Comparison of ENCODE assay signal across 18 cellular contexts in the genomic region with DNA sequence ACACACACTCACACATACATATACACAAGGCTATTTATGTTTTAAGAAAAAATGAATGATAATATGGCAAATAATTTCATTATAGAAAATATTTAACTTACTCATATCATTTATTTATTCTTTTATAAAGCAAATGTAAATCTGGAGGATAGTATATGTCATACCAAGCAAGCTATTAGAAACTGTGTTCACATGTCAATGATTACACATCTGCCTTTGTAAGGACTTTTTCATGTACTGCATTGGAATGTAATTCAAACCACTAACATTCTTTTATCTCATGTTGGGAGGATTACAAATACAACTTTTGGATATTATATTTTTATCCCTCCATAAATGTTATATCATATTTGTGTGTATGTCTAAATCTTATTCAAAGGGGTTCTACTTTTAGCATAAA.
A peak's percentile ranks its signal among the peaks of the same experiment; 100 is the strongest.
DNase-seq lines count a peak whose midpoint lies in the region; ATAC-seq, FAIRE-seq and TF ChIP-seq lines count a peak whose summit lies in the region.
"Had no signal": no experiment of that assay in that cellular context is flagged by ENCODE, and none has a peak within 500 bp of the region (broad histone marks: within the 10 kb centered on the region; RNA-seq: fewer than 3 reads in every experiment).

No MANE protein-coding gene starts in this region.

- TF ChIP-seq CTCF in choroid plexus epithelial cell (conservative IDR thresholded peaks at IDR 0.05; ENCODE audit: low read depth, low read length), result no peak

- no peak overlapping the region for H3K4me3 Mint-ChIP-seq in activated T-cell treated with anti-CD3 and anti-CD28 coated beads, Interleukin-2, amount 50 U/mL, for 72 hours
- H3K4me3 Mint-ChIP-seq: CD4-positive, alpha-beta memory T cell; HFFc6; IgD-negative memory B cell had no signal

- H3K36me3 Mint-ChIP-seq in activated T-cell treated with anti-CD3 and anti-CD28 coated beads, Interleukin-2, amount 50 U/mL, for 72 hours (ENCODE audit: insufficient read depth in 2 of 2), result no peaks in the 10 kb centered on the region
- H3K36me3 Mint-ChIP-seq: CD4-positive, alpha-beta memory T cell had no signal

- H3K4me1 ChIP-seq in small intestine (ENCODE audit: control insufficient read depth in 2 of 2, insufficient read depth in 1 of 2, low read depth in 1 of 2, low read length in 1 of 2), result no peaks in the 10 kb centered on the region
- H3K4me1 ChIP-seq: BE2C had no signal

- FAIRE-seq in G401.6 (lab: Jason Lieb, UNC) (peak; percentile 64), small intestine (lab: Jason Lieb, UNC) (peak; percentile 5)
- FAIRE-seq: A204.1, GM12892, GM19239 had no signal

- no peak overlapping the region for H3K4me3 ChIP-seq in choroid plexus epithelial cell (ENCODE audit: low read depth, low read length)
- H3K4me3 ChIP-seq in small intestine (ENCODE audit: low read depth in 1 of 2, low read length in 2 of 2), result no peak overlapping the region

- H3K27ac ChIP-seq in small intestine (ENCODE audit: low read depth in 1 of 2, low read length in 1 of 2), result no peak overlapping the region
- H3K27ac ChIP-seq: C4-2B had no signal

- H3K4me1 Mint-ChIP-seq in activated T-cell treated with anti-CD3 and anti-CD28 coated beads, Interleukin-2, amount 50 U/mL, for 72 hours (ENCODE audit: low read depth), result no peaks in the 10 kb centered on the region
- H3K4me1 Mint-ChIP-seq: CD4-positive, alpha-beta memory T cell; IgD-negative memory B cell had no signal

- DNase-seq in NCI-H226, result peak; percentile 21
- DNase-seq in choroid plexus epithelial cell (ENCODE audit: low read depth), result peak; percentile 5
- DNase-seq in small intestine, result no peak
- no peak for DNase-seq in GM19240 (ENCODE audit: insufficient read length, low spot score)
- DNase-seq in activated T-cell treated with anti-CD3 and anti-CD28 coated beads, Interleukin-2, amount 50 U/mL, for 72 hours, result no peak
- DNase-seq: BE2C; CD4-positive, alpha-beta memory T cell; DMS79; GDM1; HCEC 1CT; HFFc6 had no signal

- H3K27me3 Mint-ChIP-seq in activated T-cell treated with anti-CD3 and anti-CD28 coated beads, Interleukin-2, amount 50 U/mL, for 72 hours (ENCODE audit: low read depth), result no peaks in the 10 kb centered on the region
- H3K27me3 Mint-ChIP-seq: CD4-positive, alpha-beta memory T cell; IgD-negative memory B cell had no signal

- H3K9me3 Mint-ChIP-seq in activated T-cell treated with anti-CD3 and anti-CD28 coated beads, Interleukin-2, amount 50 U/mL, for 72 hours, result peaks cover 0 to 2% of the 10 kb centered on the region in 2 donors

- H3K27ac Mint-ChIP-seq in activated T-cell treated with anti-CD3 and anti-CD28 coated beads, Interleukin-2, amount 50 U/mL, for 72 hours, result no peak overlapping the region
- H3K27ac Mint-ChIP-seq: CD4-positive, alpha-beta memory T cell; HFFc6; IgD-negative memory B cell had no signal

- no peak for ATAC-seq in HG03460 (IDR thresholded peaks at IDR 0.05; ENCODE audit: unreplicated experiment)
- ATAC-seq in activated T-cell treated with anti-CD3 and anti-CD28 coated beads, Interleukin-2, amount 50 U/mL, for 72 hours (replicated peaks in 1 of 2), result no peak

- H3K36me3 ChIP-seq in small intestine (ENCODE audit: control insufficient read depth in 2 of 2, insufficient read depth in 2 of 2, low read length in 2 of 2), result no peaks in the 10 kb centered on the region
- H3K36me3 ChIP-seq: BE2C had no signal

- no peaks in the 10 kb centered on the region for H3K27me3 ChIP-seq in small intestine (ENCODE audit: control insufficient read depth in 2 of 2, insufficient read depth in 2 of 2, low read length in 2 of 2)
- H3K27me3 ChIP-seq: BE2C had no signal

- H3K9me3 ChIP-seq in small intestine (ENCODE audit: control insufficient read depth, low read depth), result no peaks in the 10 kb centered on the region
- H3K9me3 ChIP-seq: BE2C had no signal

Comparison
In these comparisons a context has a peak if more than half of its experiments do, and no peak if none do; other contexts are left out.
1. DNase-seq: peak in NCI-H226 (single experiment) and choroid plexus epithelial cell (single experiment); none in small intestine (single experiment), GM19240 (single experiment) and activated T-cell treated with anti-CD3 and anti-CD28 coated beads, Interleukin-2, amount 50 U/mL, for 72 hours (0 of 2).